ENCODE assay signal across 17 cellular contexts in the genomic region with DNA sequence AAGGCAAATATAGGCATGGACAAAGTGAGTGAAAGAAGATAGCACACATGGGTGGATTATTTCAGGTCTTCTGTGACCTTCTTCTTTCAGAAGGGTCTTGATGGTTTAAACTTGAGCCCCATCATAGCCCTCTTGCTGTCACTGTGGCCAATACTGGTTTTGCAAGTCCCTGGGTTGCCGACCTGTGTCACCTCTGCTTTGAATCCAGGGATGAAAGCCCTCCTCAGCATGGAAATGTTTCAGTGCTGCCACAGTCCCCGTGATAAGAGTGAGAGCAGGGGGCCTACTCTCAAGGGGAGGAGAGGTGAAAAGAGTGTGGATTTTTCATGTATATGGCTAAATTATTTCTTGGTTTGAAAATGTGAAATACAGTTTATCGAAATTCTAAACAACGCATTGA.
"Had no signal": no experiment of that assay in that cellular context is flagged by ENCODE, and none has a peak within 500 bp of the region (broad histone marks: within the 10 kb centered on the region; RNA-seq: fewer than 3 reads in every experiment).

No MANE protein-coding gene starts in this region.

- H3K9me3 Mint-ChIP-seq: nephron; stimulated activated memory B cell treated with anti-CD40 and anti-IgM and Interleukin-4, amounts not matched to agents 10 μg/mL and 1 μg/mL and 100 μg/mL, for 72 hours; stimulated activated naive CD8-positive, alpha-beta T cell treated with anti-CD3 and anti-CD28 coated beads, Interleukin-15, Interleukin-2, amounts not matched to agents 100 ng/mL and 50 ng/mL, for 24 hours had no signal

- H3K27me3 ChIP-seq: foreskin keratinocyte, hepatocyte, transverse colon had no signal

- H3K4me2 ChIP-seq: hepatocyte had no signal

- H3K4me1 ChIP-seq: foreskin keratinocyte, transverse colon had no signal

- H3K9me3 ChIP-seq: thoracic aorta, transverse colon had no signal

- H3K27me3 Mint-ChIP-seq: naive B cell; stimulated activated memory B cell treated with anti-CD40 and anti-IgM and Interleukin-4, amounts not matched to agents 10 μg/mL and 1 μg/mL and 100 μg/mL, for 72 hours; stimulated activated naive CD8-positive, alpha-beta T cell treated with anti-CD3 and anti-CD28 coated beads, Interleukin-15, Interleukin-2, amounts not matched to agents 100 ng/mL and 50 ng/mL, for 24 hours had no signal

- H3K4me3 ChIP-seq: hepatocyte, lung, thoracic aorta, transverse colon had no signal

- H3K27ac Mint-ChIP-seq: nephron; stimulated activated memory B cell treated with anti-CD40 and anti-IgM and Interleukin-4, amounts not matched to agents 10 μg/mL and 1 μg/mL and 100 μg/mL, for 72 hours; stimulated activated naive CD8-positive, alpha-beta T cell treated with anti-CD3 and anti-CD28 coated beads, Interleukin-15, Interleukin-2, amounts not matched to agents 100 ng/mL and 50 ng/mL, for 24 hours had no signal

- H3K27ac ChIP-seq: foreskin keratinocyte, hepatocyte, thoracic aorta, transverse colon had no signal

- H3K4me1 Mint-ChIP-seq: stimulated activated memory B cell treated with anti-CD40 and anti-IgM and Interleukin-4, amounts not matched to agents 10 μg/mL and 1 μg/mL and 100 μg/mL, for 72 hours had no signal

- DNase-seq: erythroblast; foreskin keratinocyte; kidney; left cardiac atrium; left ventricle myocardium superior; mesenchymal stem cell; naive B cell; right cardiac atrium; stimulated activated CD4-positive, alpha-beta T cell treated with anti-CD3 and anti-CD28 coated beads, Interleukin-4, amount 100 ng/mL, for 1 hour; stimulated activated CD8-positive, alpha-beta memory T cell treated with anti-CD3 and anti-CD28 coated beads, Interleukin-4, amount 100 ng/mL, for 48 hours; transverse colon had no signal

- ATAC-seq: foreskin keratinocyte; stimulated activated memory B cell treated with anti-CD40 and anti-IgM and Interleukin-4, amounts not matched to agents 10 μg/mL and 1 μg/mL and 100 μg/mL, for 72 hours had no signal

- H3K4me3 Mint-ChIP-seq: naive B cell; nephron; stimulated activated memory B cell treated with anti-CD40 and anti-IgM and Interleukin-4, amounts not matched to agents 10 μg/mL and 1 μg/mL and 100 μg/mL, for 72 hours; stimulated activated naive CD8-positive, alpha-beta T cell treated with anti-CD3 and anti-CD28 coated beads, Interleukin-15, Interleukin-2, amounts not matched to agents 100 ng/mL and 50 ng/mL, for 24 hours had no signal

- H2AFZ ChIP-seq: hepatocyte had no signal
